22 cellular contexts compared by ENCODE assay signal in the genomic region with DNA sequence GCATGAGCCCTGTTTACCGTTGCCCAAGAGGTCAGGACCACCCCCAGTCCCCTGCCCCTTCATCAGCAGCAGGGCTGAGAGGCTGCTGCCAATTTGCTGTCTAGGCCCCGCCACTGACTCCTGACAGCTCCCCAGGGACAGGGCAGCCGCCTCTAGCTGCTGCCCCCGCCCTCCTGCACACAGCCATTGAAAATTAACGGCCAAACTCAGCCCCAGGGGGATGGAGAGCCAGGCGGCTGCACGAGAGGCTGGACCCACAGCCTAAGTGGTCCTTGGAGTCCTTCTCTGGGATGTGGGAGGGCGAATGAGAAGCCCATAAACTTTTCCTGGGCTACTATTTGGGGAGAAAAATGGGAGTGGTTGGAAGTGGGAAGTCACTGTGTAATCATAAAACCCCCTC. TPM values are rescaled to one million over a fixed set of nuclear protein-coding genes. Genes with fewer than 3 reads are reported as not detected.
DNase-seq lines count a peak whose midpoint lies in the region; ATAC-seq and TF ChIP-seq lines count a peak whose summit lies in the region.
"Had no signal": no experiment of that assay in that cellular context is flagged by ENCODE, and none has a peak within 500 bp of the region (broad histone marks: within the 10 kb centered on the region; RNA-seq: fewer than 3 reads in every experiment).

No MANE protein-coding gene starts in this region.

- H3K9ac ChIP-seq in Loucy (ENCODE audit: low read depth, low read length, poor library complexity, severe bottlenecking): peak overlapping the region; percentile 61

- intact Hi-C loops in psoas muscle (cut with DNase I): no loop called here

- H4K20me1 ChIP-seq in Loucy (ENCODE audit: insufficient read depth, low read length, poor library complexity, severe bottlenecking): no peaks in the 10 kb centered on the region

- H3K27ac ChIP-seq in psoas muscle: no peak overlapping the region
- H3K27ac ChIP-seq: dorsolateral prefrontal cortex, ovary, Peyer's patch, upper lobe of left lung had no signal

- no peak for TF ChIP-seq POLR2A in GM18505 (IDR thresholded peaks at IDR 0.05; ENCODE audit: borderline replicate concordance, extremely low read depth, insufficient read depth, insufficient read length)

- no peaks in the 10 kb centered on the region for H3K36me3 ChIP-seq in Loucy (ENCODE audit: insufficient read depth, low read length)
- no peaks in the 10 kb centered on the region for H3K36me3 ChIP-seq in psoas muscle (ENCODE audit: insufficient read depth in 1 of 2, low read depth in 1 of 2)
- H3K36me3 ChIP-seq: ovary, Peyer's patch, upper lobe of left lung had no signal

- H3K4me3 ChIP-seq in Loucy (ENCODE audit: low read length, poor library complexity, severe bottlenecking) (peak overlapping the region; percentile 59), psoas muscle (no peak overlapping the region)
- H3K4me3 ChIP-seq: dorsolateral prefrontal cortex, K562, ovary, Peyer's patch, upper lobe of left lung had no signal

- H2AFZ ChIP-seq in Loucy (ENCODE audit: low read length): peak overlapping the region; percentile 53

- H3K4me1 ChIP-seq in Loucy (ENCODE audit: insufficient read depth, low read length, poor library complexity, severe bottlenecking) (peaks cover 47% of the 10 kb centered on the region), psoas muscle (peaks cover 6% of the 10 kb centered on the region)

- H3K27me3 ChIP-seq in Loucy (ENCODE audit: insufficient read depth, low read length, poor library complexity, severe bottlenecking): no peaks in the 10 kb centered on the region
- peaks cover 0 to 31% (median 9%) of the 10 kb centered on the region in 3 donors for H3K27me3 ChIP-seq in psoas muscle (ENCODE audit: insufficient read depth in 3 of 3, low read length in 2 of 3)
- H3K27me3 ChIP-seq: ovary had no signal

- ATAC-seq in GM18505 (IDR thresholded peaks at IDR 0.05; ENCODE audit: unreplicated experiment) (no peak), psoas muscle (no peak)
- ATAC-seq: K562, right cardiac atrium had no signal

- peaks cover 7% of the 10 kb centered on the region; the same call in 1 of the 2 replicates for H3F3A ChIP-seq in Loucy (ENCODE audit: low read depth)

- H3K9me2 ChIP-seq in Loucy (replicated peaks; ENCODE audit: low read depth, low read length): no peaks in the 10 kb centered on the region

- TF ChIP-seq CTCF in Loucy (conservative IDR thresholded peaks at IDR 0.05; ENCODE audit: low read length) (no peak), psoas muscle (IDR thresholded peaks at IDR 0.05) (no peak)

- H3K9me3 ChIP-seq in Loucy (ENCODE audit: insufficient read depth, low read depth, low read length) (no peaks in the 10 kb centered on the region), psoas muscle (no peaks in the 10 kb centered on the region)
- H3K9me3 ChIP-seq: ovary, upper lobe of left lung had no signal

- peak; percentile 63 to 92 (median 82) for DNase-seq in NCI-H1417 (lab: John Stamatoyannopoulos, UW)
- no peak for DNase-seq in NCI-H1417 treated with DMSO at 0.1 percent for 48 hours (lab: John Stamatoyannopoulos, UW)
- DNase-seq in NCI-H2107 treated with DMSO at 0.1 percent for 48 hours (lab: John Stamatoyannopoulos, UW; ENCODE audit: unreplicated experiment): peak; percentile 84
- peak; percentile 53 for DNase-seq in islet precursor cell
- no peak for DNase-seq in stimulated activated naive CD4-positive, alpha-beta T cell (lab: John Stamatoyannopoulos, UW)
- no peak for DNase-seq in psoas muscle
- DNase-seq: 8988T; activated CD4-positive, alpha-beta T cell treated with anti-CD3 and anti-CD28 coated beads, Interleukin-2, amount 10 ng/mL, durations not matched to agents 7 days and 5 days; activated naive CD8-positive, alpha-beta T cell treated with anti-CD3 and anti-CD28 coated beads, Interleukin-2, amount 10 ng/mL, durations not matched to agents 7 days and 5 days; dorsolateral prefrontal cortex; mesendoderm; MM.1S; naive B cell; ovary; Peyer's patch; right cardiac atrium; upper lobe of left lung had no signal

- peak overlapping the region; percentile 74 for H3K4me2 ChIP-seq in Loucy (ENCODE audit: low read depth, low read length, poor library complexity, severe bottlenecking)

- no peaks in the 10 kb centered on the region for H3K79me2 ChIP-seq in Loucy (ENCODE audit: insufficient read depth, low read length)

- 37 to 43% (median 40%) methylated on average over 8 of the region's 8 CpGs for WGBS in psoas muscle, 3 donors

RNA-seq across cellular contexts. Expression of a gene that starts 4.6 kb away (rescaled TPM):
- not detected for total RNA-seq in psoas muscle
- under 1 TPM in 2 of 3 donors, not detected in 1; 0.01 to 0.03 TPM for polyA plus RNA-seq in psoas muscle
- total RNA-seq: activated CD4-positive, alpha-beta T cell treated with anti-CD3 and anti-CD28 coated beads, Interleukin-2, amount 10 ng/mL, durations not matched to agents 7 days and 5 days; activated naive CD8-positive, alpha-beta T cell treated with anti-CD3 and anti-CD28 coated beads, Interleukin-2, amount 10 ng/mL, durations not matched to agents 7 days and 5 days; endothelial cell of umbilical vein; H4; K562; Peyer's patch; right cardiac atrium had no signal
- polyA plus RNA-seq: endothelial cell of umbilical vein, K562, right cardiac atrium had no signal

RNA-seq across cellular contexts. Expression of a gene that starts 43.2 kb away (rescaled TPM):
- under 1 TPM in 1 of 4 donors, not detected in 3; 0.10 TPM for total RNA-seq in psoas muscle
- polyA plus RNA-seq in psoas muscle: not detected
- total RNA-seq: activated CD4-positive, alpha-beta T cell treated with anti-CD3 and anti-CD28 coated beads, Interleukin-2, amount 10 ng/mL, durations not matched to agents 7 days and 5 days; activated naive CD8-positive, alpha-beta T cell treated with anti-CD3 and anti-CD28 coated beads, Interleukin-2, amount 10 ng/mL, durations not matched to agents 7 days and 5 days; endothelial cell of umbilical vein; H4; K562; Peyer's patch had no signal
- polyA plus RNA-seq: endothelial cell of umbilical vein, K562 had no signal

Comparison
In these comparisons a context has a peak if more than half of its experiments do, and no peak if none do; other contexts are left out.
1. DNase-seq: peak in NCI-H1417 (3 of 3), NCI-H2107 treated with DMSO at 0.1 percent for 48 hours (single experiment) and islet precursor cell (single experiment); none in NCI-H1417 treated with DMSO at 0.1 percent for 48 hours (single experiment), stimulated activated naive CD4-positive, alpha-beta T cell (0 of 6) and psoas muscle (0 of 2).